In the genomic region with DNA sequence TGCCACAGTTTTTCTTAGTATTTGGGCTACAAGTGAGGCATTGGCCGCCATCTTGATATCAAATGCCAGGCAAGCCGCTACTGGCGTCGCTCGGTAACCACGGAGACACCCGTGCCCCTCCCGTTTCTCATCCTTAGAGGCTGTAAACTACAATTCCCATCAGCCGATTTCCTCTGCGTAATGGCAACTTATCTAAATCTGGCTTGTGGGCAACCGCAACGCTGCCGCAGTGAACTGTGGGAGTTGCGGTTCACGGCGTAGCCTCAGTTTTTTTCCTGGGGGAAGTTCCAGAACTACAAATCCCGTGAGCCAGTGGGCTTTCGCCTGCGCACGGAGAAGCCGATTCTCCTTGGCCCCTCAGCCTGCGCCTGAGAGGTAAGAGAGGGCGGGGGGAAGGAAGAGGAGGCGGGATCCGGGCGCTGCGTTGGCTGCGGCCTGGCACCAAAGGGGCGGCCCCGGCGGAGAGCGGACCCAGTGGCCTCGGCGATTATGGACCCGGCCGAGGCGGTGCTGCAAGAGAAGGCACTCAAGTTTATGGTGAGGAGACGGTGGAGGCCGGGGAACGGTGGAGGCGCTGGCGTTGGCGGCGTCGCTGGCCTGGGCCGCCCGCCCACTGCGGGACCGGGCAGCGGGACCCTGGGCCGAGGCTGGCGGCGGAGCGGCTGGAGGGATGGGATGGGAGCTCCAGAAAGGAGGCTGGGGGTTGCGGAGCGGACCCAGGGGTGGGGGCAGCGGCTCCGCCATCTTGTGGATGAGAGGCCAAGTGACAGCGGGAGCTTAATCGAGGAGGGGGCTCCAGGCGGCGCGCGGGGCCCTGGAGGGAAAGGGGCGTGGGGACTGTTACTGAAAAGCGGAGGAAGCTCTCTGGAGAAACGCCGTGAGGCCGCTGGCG, we compare ENCODE assay signal across 8 cellular contexts. TPM values are rescaled to one million over a fixed set of nuclear protein-coding genes. Genes with fewer than 3 reads are reported as not detected.
DNase-seq lines count a peak whose midpoint lies in the region; ATAC-seq, FAIRE-seq and TF ChIP-seq lines count a peak whose summit lies in the region.

A gene (plus strand): TSS at position 474 of the 892 bp plus-strand sequence. CDS start 16 bp downstream, at position 490.

- TF ChIP-seq CTCF in ascending aorta (IDR thresholded peaks at IDR 0.05) (peak in 1 of 3 experiments; percentile 3), right atrium auricular region (IDR thresholded peaks at IDR 0.05) (peak in 1 of 2 donors; percentile 7), psoas muscle (IDR thresholded peaks at IDR 0.05) (no peak)

- H3K36me3 ChIP-seq in ascending aorta (no peaks in the 10 kb centered on the region), right atrium auricular region (no peaks in the 10 kb centered on the region), psoas muscle (ENCODE audit: insufficient read depth in 1 of 2, low read depth in 1 of 2) (no peaks in the 10 kb centered on the region)

- ATAC-seq in GM18502 (IDR thresholded peaks at IDR 0.05; ENCODE audit: poor library complexity, unreplicated experiment), result peak; percentile 94
- peak; percentile 94 for ATAC-seq in HG02970 (IDR thresholded peaks at IDR 0.05; ENCODE audit: low FRiP score, unreplicated experiment)
- peak; percentile 97 to 98 (median 97) for ATAC-seq in psoas muscle

- H3K36me3 Mint-ChIP-seq in T-helper 2 cell treated with Interferon-gamma antibody and Interleukin-4, amounts not matched to agents 5 μg/mL and 100 μg/mL, for 36 hours (ENCODE audit: low read depth), result peaks cover 4% of the 10 kb centered on the region

- peaks cover 18% of the 10 kb centered on the region for H3K27me3 Mint-ChIP-seq in T-helper 2 cell treated with Interferon-gamma antibody and Interleukin-4, amounts not matched to agents 5 μg/mL and 100 μg/mL, for 36 hours (ENCODE audit: low read depth)

- no peaks in the 10 kb centered on the region for H3K9me3 ChIP-seq in ascending aorta
- H3K9me3 ChIP-seq in right atrium auricular region, result no peaks in the 10 kb centered on the region
- H3K9me3 ChIP-seq in psoas muscle, result no peaks in the 10 kb centered on the region

- peak within 1 kb of the TSS; percentile 80 to 86 for H3K4me3 ChIP-seq in ascending aorta
- H3K4me3 ChIP-seq in right atrium auricular region, result peak within 1 kb of the TSS; percentile 89 to 92
- peak within 1 kb of the TSS; percentile 89 for H3K4me3 ChIP-seq in psoas muscle

- peaks cover 0 to 13% of the 10 kb centered on the region in 2 donors for H3K4me1 ChIP-seq in ascending aorta
- peaks cover 0 to 32% of the 10 kb centered on the region in 2 donors for H3K4me1 ChIP-seq in right atrium auricular region
- H3K4me1 ChIP-seq in psoas muscle, result peaks cover 19% of the 10 kb centered on the region

- peak within 1 kb of the TSS; percentile 96 for H3K4me3 Mint-ChIP-seq in T-helper 2 cell treated with Interferon-gamma antibody and Interleukin-4, amounts not matched to agents 5 μg/mL and 100 μg/mL, for 36 hours

- H3K27ac ChIP-seq in ascending aorta (peak within 1 kb of the TSS; percentile 83 to 84), right atrium auricular region (peak within 1 kb of the TSS; percentile 90 to 92), psoas muscle (peak within 1 kb of the TSS; percentile 84)

- H3K27me3 ChIP-seq in ascending aorta (no peaks in the 10 kb centered on the region), right atrium auricular region (no peaks in the 10 kb centered on the region), psoas muscle (ENCODE audit: insufficient read depth in 3 of 3, low read length in 2 of 3) (peaks cover 0 to 2% (median 0%) of the 10 kb centered on the region in 3 donors)

- intact Hi-C loops in ascending aorta (cut with DNase I) (loop anchor here (2.0 to 10.0 kb wide), 6 partner anchors 218 to 1151 kb away; a partner anchor contains a TSS), psoas muscle (cut with DNase I) (no loop called here)

- peaks cover 11% of the 10 kb centered on the region for H3K4me1 Mint-ChIP-seq in T-helper 2 cell treated with Interferon-gamma antibody and Interleukin-4, amounts not matched to agents 5 μg/mL and 100 μg/mL, for 36 hours (ENCODE audit: low read depth)

- 0 to 1% (median 0%) methylated on average over 62 to 70 of the region's 70 CpGs for WGBS in psoas muscle, 3 donors

- DNase-seq in NCI-H1930 (lab: John Stamatoyannopoulos, UW) (peak; percentile 94 to 96), ascending aorta (ENCODE audit: low spot score in 2 of 2) (peak; percentile 94 to 99), right atrium auricular region (ENCODE audit: low spot score) (peak; percentile 96), psoas muscle (peak; percentile 95 to 98), urothelium cell line (ENCODE audit: low spot score) (peak; percentile 96)
- peak; percentile 97 for DNase-seq in T-helper 2 cell treated with Interferon-gamma antibody and Interleukin-4, amounts not matched to agents 5 μg/mL and 100 μg/mL, for 36 hours (ENCODE audit: low spot score)

- H3K9me3 Mint-ChIP-seq in T-helper 2 cell treated with Interferon-gamma antibody and Interleukin-4, amounts not matched to agents 5 μg/mL and 100 μg/mL, for 36 hours, result no peaks in the 10 kb centered on the region

- peak; percentile 76 for FAIRE-seq in urothelium cell line (lab: Jason Lieb, UNC)

- H3K27ac Mint-ChIP-seq in T-helper 2 cell treated with Interferon-gamma antibody and Interleukin-4, amounts not matched to agents 5 μg/mL and 100 μg/mL, for 36 hours, result peak within 1 kb of the TSS; percentile 94

RNA-seq across cellular contexts. Expression of the gene that starts here (rescaled TPM):
- total RNA-seq in ascending aorta (0.96 TPM), right atrium auricular region (10 to 100 TPM; 19.8 to 22.4 TPM), psoas muscle (10 to 100 TPM; 16.4 to 19.3 (median 17.0) TPM)
- polyA plus RNA-seq in psoas muscle, result 10 to 100 TPM in 1 of 3 donors, 1 to 10 TPM in 2; 6.1 to 17.6 (median 7.8) TPM

Comparison
In these comparisons a context has a peak if more than half of its experiments do, and no peak if none do; other contexts are left out.
1. Peak in every context shown above with its lines: DNase-seq, ATAC-seq, H3K4me3 ChIP-seq and H3K27ac ChIP-seq.
2. Peak in DNase-seq, H3K4me3 ChIP-seq and H3K27ac ChIP-seq in ascending aorta; RNA of the gene not detected or under 1 TPM.